In the genomic region with DNA sequence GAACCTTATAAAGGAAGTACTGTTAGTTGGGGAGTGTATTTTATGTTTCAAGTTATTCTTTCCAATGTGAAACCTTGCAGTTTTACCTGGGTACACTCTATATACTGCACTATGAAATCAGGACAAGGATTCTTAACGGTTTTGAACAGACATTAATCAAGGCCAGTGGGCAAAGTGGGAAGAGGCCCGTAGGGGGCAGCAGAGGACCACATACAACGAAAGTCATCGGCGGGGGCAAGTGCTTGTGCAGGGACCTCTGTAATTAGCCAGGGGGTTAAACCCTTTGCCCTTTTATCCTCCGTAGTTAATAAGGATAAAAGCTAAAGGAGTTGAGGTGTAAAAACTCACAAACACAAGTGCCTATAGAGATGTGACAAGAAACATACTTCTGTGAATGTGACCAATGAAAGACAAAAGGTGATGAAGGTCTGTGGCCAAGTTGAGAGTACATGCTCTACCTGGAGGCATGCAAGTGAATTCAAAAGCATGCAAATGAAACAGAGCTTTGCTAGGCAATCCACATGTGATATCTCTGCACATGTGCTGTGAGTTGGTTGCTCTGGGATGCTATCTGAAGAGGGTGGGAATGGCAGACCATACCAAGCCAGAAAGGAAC, we compare ENCODE assay signal across 7 cellular contexts.
A peak's percentile ranks its signal among the peaks of the same experiment; 100 is the strongest.
DNase-seq lines count a peak whose midpoint lies in the region; FAIRE-seq and TF ChIP-seq lines count a peak whose summit lies in the region.

No MANE protein-coding gene starts in this region.

- DNase-seq in GM13976 (ENCODE audit: low spot score) (peak; percentile 15), H7 (peak; percentile 19), T-helper 9 cell (peak; percentile 30), brain microvascular endothelial cell (peak; percentile 35), kidney (no peak)
- peak; percentile 55 for DNase-seq in stimulated activated CD4-positive, alpha-beta T cell treated with anti-CD3 and anti-CD28 coated beads, Interleukin-4, amount 100 ng/mL, for 1 hour

- TF ChIP-seq CTCF in GM13976 (IDR thresholded peaks at IDR 0.05; ENCODE audit: borderline replicate concordance, control extremely low read depth, extremely low read depth, insufficient read depth, missing control alignments) (peak; percentile 87), LNCAP (IDR thresholded peaks at IDR 0.05) (peak; percentile 91), brain microvascular endothelial cell (IDR thresholded peaks at IDR 0.05; ENCODE audit: low read depth, low read length, missing control alignments) (peak; percentile 87), kidney (IDR thresholded peaks at IDR 0.05; ENCODE audit: borderline replicate concordance, extremely low read depth, insufficient read depth) (peak; percentile 61)

- no peak overlapping the region for H3K9ac ChIP-seq in kidney (ENCODE audit: low read length in 2 of 2)

- no peaks in the 10 kb centered on the region for H3K9me3 ChIP-seq in kidney (ENCODE audit: control insufficient read depth in 1 of 2, low read length in 2 of 2)

- no peaks in the 10 kb centered on the region for H3K4me1 ChIP-seq in kidney (ENCODE audit: control insufficient read depth in 1 of 2, insufficient read depth in 1 of 2, low read depth in 1 of 2, low read length in 2 of 2)

- H3K4me3 ChIP-seq in H7 (ENCODE audit: insufficient read depth, low read depth, low read length), result no peak overlapping the region
- no peak overlapping the region for H3K4me3 ChIP-seq in brain microvascular endothelial cell (ENCODE audit: low read depth, low read length)
- no peak overlapping the region for H3K4me3 ChIP-seq in kidney (ENCODE audit: low read length in 2 of 2)

- intact Hi-C loops in kidney (cut with DNase I), result no loop called here

- H3K36me3 ChIP-seq in H7 (replicated peaks; ENCODE audit: control insufficient read depth, insufficient read depth, low read length), result no peaks in the 10 kb centered on the region
- no peaks in the 10 kb centered on the region for H3K36me3 ChIP-seq in brain microvascular endothelial cell (replicated peaks)
- no peaks in the 10 kb centered on the region for H3K36me3 ChIP-seq in kidney (ENCODE audit: control insufficient read depth in 1 of 2, insufficient read depth in 2 of 2, low read length in 2 of 2)

- no peaks in the 10 kb centered on the region for H3K27me3 ChIP-seq in H7 (ENCODE audit: control insufficient read depth, insufficient read depth, low read length)
- no peaks in the 10 kb centered on the region for H3K27me3 ChIP-seq in brain microvascular endothelial cell (replicated peaks)

- in situ Hi-C loops in GM13976 (cut with MboI; ENCODE audit: low sequenced_read_pairs, unreplicated experiment) (loop anchor here (25.0 kb wide), 2 partner anchors 380 to 605 kb away; no protein-coding TSS in a partner anchor), brain microvascular endothelial cell (cut with HindIII; ENCODE audit: low pct_ligation_motif_present, low sequenced_read_pairs) (no loop called here)

- H3K27ac ChIP-seq in brain microvascular endothelial cell (no peak overlapping the region), kidney (ENCODE audit: low read depth in 2 of 2, low read length in 2 of 2) (no peak overlapping the region)

- FAIRE-seq in kidney (lab: Jason Lieb, UNC), result no peak
